Comparison of ENCODE assay signal across 10 cellular contexts in the genomic region with DNA sequence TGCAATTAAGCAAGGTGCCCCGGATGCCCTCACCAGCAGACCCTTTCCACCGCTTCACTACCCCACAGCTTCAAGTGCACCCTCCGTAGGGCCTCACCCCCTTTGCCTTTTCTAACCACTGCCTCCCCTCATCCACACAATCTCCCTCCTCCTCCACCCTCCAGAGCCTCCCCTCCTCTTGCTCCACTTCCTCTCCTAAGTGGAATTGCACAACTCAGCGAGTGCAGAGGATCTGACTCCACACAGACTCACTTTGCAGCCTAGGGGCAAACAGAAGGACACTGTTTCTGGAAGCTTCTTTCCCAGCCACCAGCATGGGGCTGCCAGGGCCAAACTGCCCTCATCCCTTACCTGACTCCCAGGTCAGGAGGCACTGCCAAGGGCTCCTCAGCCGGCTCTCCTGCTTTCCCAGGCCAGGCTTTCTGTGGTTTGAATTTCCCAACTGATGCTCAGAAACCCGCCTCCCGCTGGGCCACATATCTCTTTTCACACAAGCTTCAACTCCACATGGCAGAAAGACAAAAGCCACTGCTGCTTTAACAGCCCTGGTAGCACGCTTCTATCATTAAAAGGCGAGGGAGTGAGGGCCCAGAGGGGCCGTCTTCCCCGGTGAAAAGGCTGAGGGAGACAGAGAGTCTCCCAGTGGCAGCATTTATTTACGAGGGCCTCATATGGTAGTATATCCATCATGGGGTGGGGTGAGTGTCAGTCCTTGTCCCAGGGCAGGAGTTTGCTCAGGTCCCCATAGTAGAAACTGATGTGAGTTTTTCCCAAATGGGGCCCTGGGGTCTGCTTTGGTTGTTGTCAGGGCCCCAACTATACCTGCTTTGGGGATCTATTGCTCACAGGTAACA.
DNase-seq lines count a peak whose midpoint lies in the region; ATAC-seq and TF ChIP-seq lines count a peak whose summit lies in the region.
"Had no signal": no experiment of that assay in that cellular context is flagged by ENCODE, and none has a peak within 500 bp of the region (broad histone marks: within the 10 kb centered on the region; RNA-seq: fewer than 3 reads in every experiment).

No MANE protein-coding gene starts in this region.

- H3K27ac Mint-ChIP-seq in activated T-helper 2 cell treated with anti-CD3 and anti-CD28 coated beads, Interferon-gamma antibody, Interleukin-2, Interleukin-4, amounts not matched to agents 10 μg/mL and 5 μg/mL and 100 μg/mL, durations not matched to agents 14 hours and 24 hours and 36 hours, result no peak overlapping the region

- DNase-seq in adipocyte (ENCODE audit: low read depth), result peak; percentile 85
- DNase-seq in right cardiac atrium, result no peak
- peak; percentile 66 to 69 for DNase-seq in thyroid gland
- no peak for DNase-seq in activated T-helper 2 cell treated with anti-CD3 and anti-CD28 coated beads, Interferon-gamma antibody, Interleukin-2, Interleukin-4, amounts not matched to agents 10 μg/mL and 5 μg/mL and 100 μg/mL, durations not matched to agents 14 hours and 24 hours and 36 hours (ENCODE audit: low spot score)
- no peak for DNase-seq in NCI-H1105 treated with DMSO at 0.1 percent for 48 hours (lab: John Stamatoyannopoulos, UW)
- DNase-seq: activated naive CD4-positive, alpha-beta T cell treated with anti-CD3 and anti-CD28 coated beads, Interleukin-2, amount 50 U/mL, for 16 hours had no signal

- intact Hi-C loops in right cardiac atrium (cut with DNase I) (loop anchor here in 1 of 4 donors (10.0 kb wide), 1 partner anchor 61 kb away; no protein-coding TSS in a partner anchor), thyroid gland (cut with DNase I) (loop anchor here (10.0 kb wide), 1 partner anchor 71 kb away; a partner anchor contains a TSS)
- intact Hi-C loops in activated T-helper 2 cell treated with anti-CD3 and anti-CD28 coated beads, Interferon-gamma antibody, Interleukin-2, Interleukin-4, amounts not matched to agents 10 μg/mL and 5 μg/mL and 100 μg/mL, durations not matched to agents 14 hours and 24 hours and 36 hours (cut with micrococcal nuclease), result no loop called here

- H3K9me3 ChIP-seq in KOPT-K1 (ENCODE audit: insufficient read depth, low read length, poor library complexity, severe bottlenecking), result no peaks in the 10 kb centered on the region
- H3K9me3 ChIP-seq in adipocyte (ENCODE audit: control insufficient read depth, low read length), result no peaks in the 10 kb centered on the region
- no peaks in the 10 kb centered on the region for H3K9me3 ChIP-seq in right cardiac atrium (ENCODE audit: control insufficient read depth, low read length)
- H3K9me3 ChIP-seq in thyroid gland, result no peaks in the 10 kb centered on the region
- H3K9me3 ChIP-seq: psoas muscle had no signal

- no peak overlapping the region for H3K9ac ChIP-seq in adipocyte (ENCODE audit: low read length)

- TF ChIP-seq CTCF in thyroid gland (IDR thresholded peaks at IDR 0.05), result no peak

- no peak for TF ChIP-seq POLR2A in thyroid gland (IDR thresholded peaks at IDR 0.05)

- ATAC-seq in right cardiac atrium, result peak; percentile 58 to 65
- no peak for ATAC-seq in HG03521 (IDR thresholded peaks at IDR 0.05; ENCODE audit: unreplicated experiment)
- no peak for ATAC-seq in GM19397 (IDR thresholded peaks at IDR 0.05; ENCODE audit: unreplicated experiment)

- H3K27me3 ChIP-seq in adipocyte (replicated peaks; ENCODE audit: control insufficient read depth, insufficient read depth, low read length), result peaks cover 37% of the 10 kb centered on the region
- H3K27me3 ChIP-seq in right cardiac atrium (ENCODE audit: control insufficient read depth, insufficient read depth), result no peaks in the 10 kb centered on the region
- H3K27me3 ChIP-seq in thyroid gland, result no peaks in the 10 kb centered on the region

- 45% methylated on average over 12 of the region's 12 CpGs for WGBS in right cardiac atrium
- WGBS in thyroid gland, 2 donors, result 33 to 47% methylated on average over 12 of the region's 12 CpGs

- H3K36me3 ChIP-seq in KOPT-K1 (ENCODE audit: insufficient read depth, low read length), result no peaks in the 10 kb centered on the region
- no peaks in the 10 kb centered on the region for H3K36me3 ChIP-seq in adipocyte (ENCODE audit: control insufficient read depth, insufficient read depth, low read length, severe bottlenecking)
- H3K36me3 ChIP-seq in thyroid gland, result no peaks in the 10 kb centered on the region

- no peaks in the 10 kb centered on the region for H3K9me3 Mint-ChIP-seq in activated T-helper 2 cell treated with anti-CD3 and anti-CD28 coated beads, Interferon-gamma antibody, Interleukin-2, Interleukin-4, amounts not matched to agents 10 μg/mL and 5 μg/mL and 100 μg/mL, durations not matched to agents 14 hours and 24 hours and 36 hours

- H3K4me1 ChIP-seq in adipocyte (ENCODE audit: control insufficient read depth, insufficient read depth, low read length), result peaks cover 12% of the 10 kb centered on the region
- peaks cover 14% of the 10 kb centered on the region for H3K4me1 ChIP-seq in right cardiac atrium (ENCODE audit: control insufficient read depth, insufficient read depth, low read length)
- H3K4me1 ChIP-seq in thyroid gland, result peaks cover 20 to 34% of the 10 kb centered on the region in 2 donors

- peak overlapping the region; percentile 76 for H3K27ac ChIP-seq in KOPT-K1 (ENCODE audit: low read depth, low read length, poor library complexity, severe bottlenecking)
- H3K27ac ChIP-seq in right cardiac atrium (ENCODE audit: low read length), result peak overlapping the region; percentile 13
- peak overlapping the region; percentile 73 to 93 (median 87) for H3K27ac ChIP-seq in thyroid gland
- H3K27ac ChIP-seq: psoas muscle had no signal

- no peak overlapping the region for H3K4me3 Mint-ChIP-seq in activated T-helper 2 cell treated with anti-CD3 and anti-CD28 coated beads, Interferon-gamma antibody, Interleukin-2, Interleukin-4, amounts not matched to agents 10 μg/mL and 5 μg/mL and 100 μg/mL, durations not matched to agents 14 hours and 24 hours and 36 hours (ENCODE audit: low read depth)

- H3K4me3 ChIP-seq in adipocyte (ENCODE audit: low read length) (no peak overlapping the region), right cardiac atrium (ENCODE audit: low read length) (no peak overlapping the region), thyroid gland (replicated peaks in 1 of 3) (no peak overlapping the region)
- H3K4me3 ChIP-seq: psoas muscle had no signal

- H3K36me3 Mint-ChIP-seq in activated T-helper 2 cell treated with anti-CD3 and anti-CD28 coated beads, Interferon-gamma antibody, Interleukin-2, Interleukin-4, amounts not matched to agents 10 μg/mL and 5 μg/mL and 100 μg/mL, durations not matched to agents 14 hours and 24 hours and 36 hours (ENCODE audit: low read depth), result no peaks in the 10 kb centered on the region

- H3K27me3 Mint-ChIP-seq in activated T-helper 2 cell treated with anti-CD3 and anti-CD28 coated beads, Interferon-gamma antibody, Interleukin-2, Interleukin-4, amounts not matched to agents 10 μg/mL and 5 μg/mL and 100 μg/mL, durations not matched to agents 14 hours and 24 hours and 36 hours (ENCODE audit: low read depth), result peaks cover 10% of the 10 kb centered on the region

- H3K4me1 Mint-ChIP-seq in activated T-helper 2 cell treated with anti-CD3 and anti-CD28 coated beads, Interferon-gamma antibody, Interleukin-2, Interleukin-4, amounts not matched to agents 10 μg/mL and 5 μg/mL and 100 μg/mL, durations not matched to agents 14 hours and 24 hours and 36 hours (ENCODE audit: low read depth), result peaks cover 14% of the 10 kb centered on the region

Comparison
In these comparisons a context has a peak if more than half of its experiments do, and no peak if none do; other contexts are left out.
1. H3K27ac ChIP-seq: peak in every context shown above with its lines; median percentile 87 in thyroid gland; 76 in KOPT-K1; 13 in right cardiac atrium.
2. DNase-seq: peak in adipocyte (single experiment) and thyroid gland (2 of 2); none in right cardiac atrium (0 of 3), activated T-helper 2 cell treated with anti-CD3 and anti-CD28 coated beads, Interferon-gamma antibody, Interleukin-2, Interleukin-4, amounts not matched to agents 10 μg/mL and 5 μg/mL and 100 μg/mL, durations not matched to agents 14 hours and 24 hours and 36 hours (single experiment) and NCI-H1105 treated with DMSO at 0.1 percent for 48 hours (single experiment).
3. ATAC-seq: peak in right cardiac atrium (2 of 2); none in HG03521 (single experiment) and GM19397 (single experiment).